7 cellular contexts compared by ENCODE assay signal in genomic region chr5:70025845-70026145, GRCh38. TPM values are rescaled to one million over a fixed set of nuclear protein-coding genes. Genes with fewer than 3 reads are reported as not detected.
DNase-seq lines count a peak whose midpoint lies in the region; ATAC-seq, FAIRE-seq and TF ChIP-seq lines count a peak whose summit lies in the region.
"Not testable (repeated sequence)": the region's sequence is repeated elsewhere in the genome, so short reads cannot be mapped to it uniquely, and the experiment has no call there.

No MANE protein-coding gene starts in this region.

- not testable (repeated sequence) for H3K27me3 ChIP-seq in HepG2 (ENCODE audit: control insufficient read depth in 1 of 2, insufficient read depth in 2 of 2, low read length in 2 of 2)

- not testable (repeated sequence) for TF ChIP-seq EP300 in HepG2 (IDR thresholded peaks at IDR 0.05; ENCODE audit: low read depth in 2 of 2, low read length in 2 of 2); HepG2 (CRISPR knock-in tag; IDR thresholded peaks at IDR 0.05; ENCODE audit: borderline replicate concordance)

- not testable (repeated sequence) for H2AFZ ChIP-seq in HepG2 (ENCODE audit: low read length)

- not testable (repeated sequence) for H3K9me3 ChIP-seq in HepG2 (ENCODE audit: low read length)

- CTCF ChIA-PET in HepG2 (lab: Yijun Ruan, JAX; ENCODE audit: low intra/inter-chr PET ratio, low total read pairs): not testable (repeated sequence)

- DNase-seq in activated naive CD4-positive, alpha-beta T cell treated with anti-CD3 and anti-CD28 coated beads, Interleukin-2, amount 50 U/mL, for 72 hours (ENCODE audit: low spot score in 2 of 2); HepG2 (ENCODE audit: low spot score): not testable (repeated sequence)

- H3K9me3 Mint-ChIP-seq in activated naive CD4-positive, alpha-beta T cell treated with anti-CD3 and anti-CD28 coated beads, Interleukin-2, amount 50 U/mL, for 72 hours: not testable (repeated sequence)

- TF ChIP-seq POLR2A in HepG2 (IDR thresholded peaks at IDR 0.05; ENCODE audit: insufficient read depth in 1 of 2, low read depth in 2 of 2, low read length in 2 of 2): not testable (repeated sequence)

- H3K9ac ChIP-seq in HepG2 (ENCODE audit: insufficient read depth, low read depth, low read length): not testable (repeated sequence)

- in situ Hi-C loops in HepG2 (cut with HindIII; ENCODE audit: extremely low pct_ligation_motif_present, low pct_unique_long_range_greater_than_20kb): not testable (repeated sequence)

- not testable (repeated sequence) for H3K36me3 Mint-ChIP-seq in activated naive CD4-positive, alpha-beta T cell treated with anti-CD3 and anti-CD28 coated beads, Interleukin-2, amount 50 U/mL, for 72 hours

- TF ChIP-seq RAD21 in HepG2 (CRISPR knock-in tag; IDR thresholded peaks at IDR 0.05): not testable (repeated sequence)

- not testable (repeated sequence) for H4K20me1 ChIP-seq in HepG2 (ENCODE audit: insufficient read depth, low read length)

- not testable (repeated sequence) for H3K4me2 ChIP-seq in HepG2 (ENCODE audit: low read depth, low read length)

- not testable (repeated sequence) for TF ChIP-seq CTCF in HepG2 (CRISPR knock-in tag; IDR thresholded peaks at IDR 0.05)

- not testable (repeated sequence) for H3K27ac ChIP-seq in HepG2 (ENCODE audit: extremely low read length, insufficient read depth, low read length)

- H3K27ac Mint-ChIP-seq in activated naive CD4-positive, alpha-beta T cell treated with anti-CD3 and anti-CD28 coated beads, Interleukin-2, amount 50 U/mL, for 72 hours: not testable (repeated sequence)

- FAIRE-seq in HepG2 (lab: Jason Lieb, UNC): not testable (repeated sequence)

- WGBS in HepG2 (ENCODE audit: low lambda C conversion rate): no CpG with 5 or more reads among the region's 4 CpGs

- not testable (repeated sequence) for H3K4me3 ChIP-seq in HepG2 (replicated peaks in 1 of 3; ENCODE audit: insufficient read depth in 1 of 3, low read depth in 2 of 3, low read length in 3 of 3)

- H3K79me2 ChIP-seq in HepG2 (ENCODE audit: insufficient read depth, low read length): not testable (repeated sequence)

- POLR2A ChIA-PET in HepG2 (lab: Yijun Ruan, JAX): not testable (repeated sequence)

- H3K4me1 ChIP-seq in HepG2 (ENCODE audit: insufficient read depth, low read length): not testable (repeated sequence)

- BruUV-seq in HepG2 (replicated peaks; lab: Mats Ljungman, UMichigan): TSS peak; percentile 54

- not testable (repeated sequence) for H3K36me3 ChIP-seq in HepG2 (replicated peaks in 1 of 2; ENCODE audit: control insufficient read depth in 1 of 2, insufficient read depth in 2 of 2, low read length in 2 of 2)

- intact Hi-C loops in HepG2 (cut with micrococcal nuclease; ENCODE audit: unreplicated experiment): not testable (repeated sequence)

- ATAC-seq in GM18870 (IDR thresholded peaks at IDR 0.05; ENCODE audit: unreplicated experiment) (peak; percentile 20), GM19467 (IDR thresholded peaks at IDR 0.05; ENCODE audit: unreplicated experiment) (peak; percentile 16), HG02623 (IDR thresholded peaks at IDR 0.05; ENCODE audit: unreplicated experiment) (peak; percentile 18), HG03066 (IDR thresholded peaks at IDR 0.05; ENCODE audit: low read depth, unreplicated experiment) (peak; percentile 18), HG03565 (IDR thresholded peaks at IDR 0.05; ENCODE audit: unreplicated experiment) (peak; percentile 14), HepG2 (peak; percentile 63)
- ATAC-seq in activated naive CD4-positive, alpha-beta T cell treated with anti-CD3 and anti-CD28 coated beads, Interleukin-2, amount 50 U/mL, for 72 hours: peak; percentile 26 to 50

RNA-seq across cellular contexts. Expression of gene SERF1B, which starts 0.7 kb away (rescaled TPM):
- 10 to 100 TPM in 1 of 2 donors, 1 to 10 TPM in 1; 7.9 to 16.0 TPM for total RNA-seq in activated naive CD4-positive, alpha-beta T cell treated with anti-CD3 and anti-CD28 coated beads, Interleukin-2, amount 50 U/mL, for 72 hours
- 47.3 and 53.5 TPM in 2 replicates for total RNA-seq in HepG2 (2016; rRNA removed; fragmentation: Illumina TruSeq; extraction: Trizol)
- 85.0 and 123 TPM in 2 replicates for total RNA-seq in HepG2 (2016; cell fraction: cytosol; rRNA removed; fragmentation: Illumina TruSeq; extraction: Trizol; ENCODE audit: low read depth)
- total RNA-seq in HepG2 (2016; cell fraction: insoluble cytoplasmic fraction; rRNA removed; fragmentation: Illumina TruSeq; extraction: Trizol): 49.3 and 50.2 TPM in 2 replicates
- total RNA-seq in HepG2 (2016; cell fraction: membrane; rRNA removed; fragmentation: Illumina TruSeq; extraction: Trizol): 86.4 and 99.3 TPM in 2 replicates
- total RNA-seq in HepG2 (2016; cell fraction: nucleus; rRNA removed; fragmentation: Illumina TruSeq; extraction: Trizol): 17.7 and 19.8 TPM in 2 replicates
- 21.2 and 25.1 TPM in 2 replicates for polyA plus RNA-seq in HepG2 (2011; rRNA removed)
- polyA plus RNA-seq in HepG2 (2011; cell fraction: cytosol; rRNA removed): 17.1 and 25.6 TPM in 2 replicates
- 8.3 and 9.8 TPM in 2 replicates for polyA plus RNA-seq in HepG2 (2011; cell fraction: nucleus; rRNA removed)
- 23.9 and 40.7 TPM in 2 replicates for polyA plus RNA-seq in HepG2 (2012)
- 124 and 190 TPM in 2 replicates for polyA plus RNA-seq in HepG2 (2016; cell fraction: cytosol; fragmentation: Illumina TruSeq; extraction: Trizol; ENCODE audit: low read depth)
- 57.0 and 61.3 TPM in 2 replicates for polyA plus RNA-seq in HepG2 (2016; cell fraction: insoluble cytoplasmic fraction; fragmentation: Illumina TruSeq; extraction: Trizol; ENCODE audit: low read depth)
- polyA plus RNA-seq in HepG2 (2016; cell fraction: membrane; fragmentation: Illumina TruSeq; extraction: Trizol; ENCODE audit: low read depth): 82.2 and 116 TPM in 2 replicates
- 46.3 and 50.0 TPM in 2 replicates for polyA plus RNA-seq in HepG2 (2016; cell fraction: nucleus; fragmentation: Illumina TruSeq; extraction: Trizol; ENCODE audit: insufficient read depth, low read depth)
- 8.1 and 9.2 TPM in 2 replicates for polyA minus RNA-seq in HepG2 (2011; rRNA and poly(A)+ RNA removed; ENCODE audit: low replicate concordance)
- 6.5 and 7.6 TPM in 2 replicates for polyA minus RNA-seq in HepG2 (2011; cell fraction: cytosol; rRNA and poly(A)+ RNA removed)
- polyA minus RNA-seq in HepG2 (2011; cell fraction: nucleus; rRNA and poly(A)+ RNA removed): 10.4 and 11.2 TPM in 2 replicates

RNA-seq across cellular contexts. Expression of gene SMN2, which starts 23.7 kb away (rescaled TPM):
- 100 to 1,000 TPM in 1 of 2 donors, 10 to 100 TPM in 1; 72.2 to 113 TPM for total RNA-seq in activated naive CD4-positive, alpha-beta T cell treated with anti-CD3 and anti-CD28 coated beads, Interleukin-2, amount 50 U/mL, for 72 hours
- 80.4 and 91.9 TPM in 2 replicates for total RNA-seq in HepG2 (2016; rRNA removed; fragmentation: Illumina TruSeq; extraction: Trizol)
- total RNA-seq in HepG2 (2016; cell fraction: cytosol; rRNA removed; fragmentation: Illumina TruSeq; extraction: Trizol; ENCODE audit: low read depth): 21.1 and 23.2 TPM in 2 replicates
- 90.2 and 98.4 TPM in 2 replicates for total RNA-seq in HepG2 (2016; cell fraction: insoluble cytoplasmic fraction; rRNA removed; fragmentation: Illumina TruSeq; extraction: Trizol)
- 28.5 and 39.8 TPM in 2 replicates for total RNA-seq in HepG2 (2016; cell fraction: membrane; rRNA removed; fragmentation: Illumina TruSeq; extraction: Trizol)
- total RNA-seq in HepG2 (2016; cell fraction: nucleus; rRNA removed; fragmentation: Illumina TruSeq; extraction: Trizol): 43.2 and 48.0 TPM in 2 replicates
- 42.7 and 53.8 TPM in 2 replicates for polyA plus RNA-seq in HepG2 (2011; rRNA removed)
- polyA plus RNA-seq in HepG2 (2011; cell fraction: cytosol; rRNA removed): 24.6 and 41.6 TPM in 2 replicates
- 23.5 and 53.8 TPM in 2 replicates for polyA plus RNA-seq in HepG2 (2011; cell fraction: nucleus; rRNA removed)
- 41.3 and 45.6 TPM in 2 replicates for polyA plus RNA-seq in HepG2 (2012)
- 6.9 and 11.8 TPM in 2 replicates for polyA plus RNA-seq in HepG2 (2016; cell fraction: cytosol; fragmentation: Illumina TruSeq; extraction: Trizol; ENCODE audit: low read depth)
- 121 and 123 TPM in 2 replicates for polyA plus RNA-seq in HepG2 (2016; cell fraction: insoluble cytoplasmic fraction; fragmentation: Illumina TruSeq; extraction: Trizol; ENCODE audit: low read depth)
- polyA plus RNA-seq in HepG2 (2016; cell fraction: membrane; fragmentation: Illumina TruSeq; extraction: Trizol; ENCODE audit: low read depth): 12.6 and 20.7 TPM in 2 replicates
- 67.3 and 77.4 TPM in 2 replicates for polyA plus RNA-seq in HepG2 (2016; cell fraction: nucleus; fragmentation: Illumina TruSeq; extraction: Trizol; ENCODE audit: insufficient read depth, low read depth)
- polyA minus RNA-seq in HepG2 (2011; rRNA and poly(A)+ RNA removed; ENCODE audit: low replicate concordance): 81.2 and 126 TPM in 2 replicates
- polyA minus RNA-seq in HepG2 (2011; cell fraction: cytosol; rRNA and poly(A)+ RNA removed): 22.9 and 23.7 TPM in 2 replicates
- polyA minus RNA-seq in HepG2 (2011; cell fraction: nucleus; rRNA and poly(A)+ RNA removed): 72.4 and 79.4 TPM in 2 replicates
